Comparison of ENCODE assay signal across 14 cellular contexts in genomic region chr6:33069021-33069738, GRCh38. TPM values are rescaled to one million over a fixed set of nuclear protein-coding genes. Genes with fewer than 3 reads are reported as not detected.
"Had no signal": no experiment of that assay in that cellular context is flagged by ENCODE, and none has a peak within 500 bp of the region (broad histone marks: within the 10 kb centered on the region; RNA-seq: fewer than 3 reads in every experiment).

No MANE protein-coding gene starts in this region.

- H3K79me2 ChIP-seq: parathyroid adenoma had no signal

- H3K27me3 Mint-ChIP-seq: activated CD4-positive, alpha-beta memory T cell treated with anti-CD3 and anti-CD28 coated beads, Interleukin-2, amount 10 ng/mL, durations not matched to agents 7 days and 5 days; activated naive CD8-positive, alpha-beta T cell treated with anti-CD3 and anti-CD28 coated beads, Interleukin-2, amount 50 U/mL, for 24 hours had no signal

- H3K27ac ChIP-seq: ascending aorta, cardiac muscle cell, lower lobe of right lung, parathyroid adenoma had no signal

- H2AFZ ChIP-seq: parathyroid adenoma had no signal

- H3K9me3 Mint-ChIP-seq: activated CD4-positive, alpha-beta memory T cell treated with anti-CD3 and anti-CD28 coated beads, Interleukin-2, amount 10 ng/mL, durations not matched to agents 7 days and 5 days; activated naive CD8-positive, alpha-beta T cell treated with anti-CD3 and anti-CD28 coated beads, Interleukin-2, amount 50 U/mL, for 24 hours had no signal

- H3K4me1 ChIP-seq: ascending aorta, tibial nerve had no signal

- H3K27me3 ChIP-seq: ascending aorta, tibial nerve had no signal

- ATAC-seq: activated CD4-positive, CD25-positive, alpha-beta regulatory T cell treated with anti-CD3 and anti-CD28 coated beads, Interleukin-2, amount 50 U/mL, for 24 hours; activated naive CD8-positive, alpha-beta T cell treated with anti-CD3 and anti-CD28 coated beads, Interleukin-2, amount 50 U/mL, for 24 hours; activated T-cell treated with anti-CD3 and anti-CD28 coated beads, Interleukin-2, amount 50 U/mL, for 72 hours; lower lobe of right lung had no signal

- FAIRE-seq: colon, small intestine had no signal

- H3K9me3 ChIP-seq: ascending aorta, lower lobe of right lung, tibial nerve had no signal

- H3K4me3 ChIP-seq: ascending aorta, cardiac muscle cell, lower lobe of right lung, tibial nerve had no signal

- H3K4me3 Mint-ChIP-seq: activated CD4-positive, alpha-beta memory T cell treated with anti-CD3 and anti-CD28 coated beads, Interleukin-2, amount 10 ng/mL, durations not matched to agents 7 days and 5 days; activated T-cell treated with anti-CD3 and anti-CD28 coated beads, Interleukin-2, amount 50 U/mL, for 72 hours; immature natural killer cell had no signal

- H3K9ac ChIP-seq: parathyroid adenoma had no signal

- H3K36me3 ChIP-seq: cardiac muscle cell had no signal

- H3K27ac Mint-ChIP-seq: activated CD4-positive, alpha-beta memory T cell treated with anti-CD3 and anti-CD28 coated beads, Interleukin-2, amount 10 ng/mL, durations not matched to agents 7 days and 5 days; activated naive CD8-positive, alpha-beta T cell treated with anti-CD3 and anti-CD28 coated beads, Interleukin-2, amount 50 U/mL, for 24 hours; immature natural killer cell had no signal

- DNase-seq: activated CD4-positive, alpha-beta memory T cell treated with anti-CD3 and anti-CD28 coated beads, Interleukin-2, amount 10 ng/mL, durations not matched to agents 7 days and 5 days; activated naive CD8-positive, alpha-beta T cell treated with anti-CD3 and anti-CD28 coated beads, Interleukin-2, amount 50 U/mL, for 24 hours; activated T-cell treated with anti-CD3 and anti-CD28 coated beads, Interleukin-2, amount 50 U/mL, for 72 hours; glutamatergic neuron; immature natural killer cell; lower lobe of right lung; midbrain; small intestine had no signal

RNA-seq across cellular contexts. Expression of gene HLA-DOA, which starts 59.8 kb away (rescaled TPM):
- polyA plus RNA-seq: cardiac muscle cell had no signal
